Comparison of ENCODE assay signal across 1 cellular context in the genomic region with DNA sequence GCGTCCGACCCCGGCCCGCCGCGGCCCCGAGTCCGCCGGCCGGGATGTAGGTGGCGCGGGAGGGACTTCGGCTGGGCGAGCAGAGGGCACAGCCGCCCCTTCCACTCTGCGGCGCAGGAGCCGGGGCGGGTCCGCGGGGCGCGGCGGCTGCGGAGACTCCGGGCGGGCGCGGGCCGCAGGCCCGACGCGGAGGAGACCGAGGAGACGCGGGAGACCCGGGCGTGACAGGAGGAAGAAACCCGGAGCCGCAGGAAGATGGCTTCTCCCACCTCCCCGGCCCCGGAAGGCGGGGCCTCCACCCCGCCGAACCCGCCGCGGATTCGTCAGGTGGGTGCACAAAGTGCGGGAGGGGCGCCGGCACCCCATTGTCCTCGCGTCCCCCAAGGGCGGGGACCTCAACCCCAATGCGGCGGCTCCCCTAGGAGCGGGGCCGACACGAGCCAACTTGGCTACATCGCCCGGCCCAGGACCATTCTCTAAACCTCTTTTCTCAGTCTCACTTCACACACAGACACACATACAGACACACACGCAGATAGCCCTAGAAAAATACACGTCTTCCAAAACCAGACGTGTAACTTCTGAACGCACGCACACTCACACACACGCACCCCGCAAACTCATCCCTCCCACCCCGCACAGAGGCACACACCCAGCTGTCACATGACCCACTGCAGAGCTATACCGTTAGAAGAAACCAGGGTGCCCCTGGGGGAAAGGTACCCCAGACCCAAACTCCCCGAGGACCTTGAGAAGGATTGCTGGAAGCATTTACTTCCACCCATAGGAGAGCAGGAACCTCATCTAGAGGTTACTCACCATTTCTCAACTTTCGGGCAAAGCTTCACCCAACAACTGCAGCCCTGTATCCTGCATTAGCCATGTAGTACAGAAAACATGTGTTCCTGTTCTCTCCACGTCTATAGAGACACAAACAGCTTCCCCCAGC.
TF ChIP-seq lines count a peak whose summit lies in the region.

No MANE protein-coding gene starts in this region.

TF ChIP-seq in H1, 55 proteins besides CTCF, POLR2A, EP300 and RAD21 (continued from another document):
- TF ChIP-seq USF2 (IDR thresholded peaks at IDR 0.05; ENCODE audit: low read length) (peak; percentile 64), HDAC2 (IDR thresholded peaks at IDR 0.05; ENCODE audit: borderline replicate concordance in 1 of 2, low read depth in 2 of 2, low read length in 2 of 2) (0 out of 4 replicates have a peak, but pooled peaks of 1 of the 2 experiments have one; percentile 25)
